In genomic region chr7:101165075-101165957, GRCh38 we compare ENCODE assay signal across 1 cellular context.
A peak's percentile ranks its signal among the peaks of the same experiment; 100 is the strongest.
TF ChIP-seq lines count a peak whose summit lies in the region.

Gene VGF, minus strand, starts transcription at chr7:101165569. Its CDS starts 726 bp downstream, at chr7:101164843.

TF ChIP-seq in HepG2, 621 proteins besides CTCF, POLR2A, EP300 and RAD21 (continued from another document and continues in another):
- TF ChIP-seq ZNF501 (CRISPR knock-in tag; IDR thresholded peaks at IDR 0.05) (peak; percentile 89), ZKSCAN1 (IDR thresholded peaks at IDR 0.05; ENCODE audit: low read length) (no peak), CBFB (CRISPR knock-in tag; IDR thresholded peaks at IDR 0.05) (peak; percentile 87), PREB (CRISPR knock-in tag; IDR thresholded peaks at IDR 0.05) (peak; percentile 94; the same call in 1 of the 2 replicates), AFF4 (CRISPR knock-in tag; IDR thresholded peaks at IDR 0.05) (peak; percentile 79; the same call in 1 of the 2 replicates), ZNF280B (CRISPR knock-in tag; IDR thresholded peaks at IDR 0.05; ENCODE audit: borderline replicate concordance) (peak; percentile 93; the same call in 1 of the 2 replicates), RFX3 (CRISPR knock-in tag; IDR thresholded peaks at IDR 0.05) (peak; percentile 53; the same call in 1 of the 2 replicates), SRSF9 (IDR thresholded peaks at IDR 0.05; ENCODE audit: borderline replicate concordance, insufficient read depth, low read depth, low read length, poor library complexity, severe bottlenecking) (no peak), PCBP1 (IDR thresholded peaks at IDR 0.05; ENCODE audit: borderline replicate concordance, low read depth, low read length) (no peak), ZNF678 (CRISPR knock-in tag; IDR thresholded peaks at IDR 0.05) (peak; percentile 96), ZNF580 (CRISPR knock-in tag; IDR thresholded peaks at IDR 0.05; ENCODE audit: borderline replicate concordance, low read depth) (peak; percentile 100), SUZ12 (IDR thresholded peaks at IDR 0.05; ENCODE audit: low read depth, low read length) (no peak), ZNF296 (CRISPR knock-in tag; conservative IDR thresholded peaks at IDR 0.05) (peak; percentile 95), SP5 (CRISPR knock-in tag; IDR thresholded peaks at IDR 0.05; ENCODE audit: borderline replicate concordance, low read depth) (peak; percentile 78), ZKSCAN8 (CRISPR knock-in tag; IDR thresholded peaks at IDR 0.05; ENCODE audit: borderline replicate concordance) (peak; percentile 80; the same call in 1 of the 2 replicates), ARNT (IDR thresholded peaks at IDR 0.05) (no peak), ZNF451 (CRISPR knock-in tag; IDR thresholded peaks at IDR 0.05) (peak; percentile 97), FOSL1 (CRISPR knock-in tag; IDR thresholded peaks at IDR 0.05; ENCODE audit: borderline replicate concordance) (peak; percentile 61; the same call in 1 of the 2 replicates), DMTF1 (CRISPR knock-in tag; IDR thresholded peaks at IDR 0.05) (no peak), ZNF136 (CRISPR knock-in tag; IDR thresholded peaks at IDR 0.05; ENCODE audit: low read depth) (peak; percentile 78; the same call in 1 of the 2 replicates), MEIS1 (CRISPR knock-in tag; IDR thresholded peaks at IDR 0.05; ENCODE audit: borderline replicate concordance) (peak; percentile 41; the same call in 1 of the 2 replicates), MTF2 (CRISPR knock-in tag; IDR thresholded peaks at IDR 0.05; ENCODE audit: borderline replicate concordance) (peak; percentile 91), CBX5 (CRISPR knock-in tag; IDR thresholded peaks at IDR 0.05; ENCODE audit: borderline replicate concordance) (peak; percentile 83; the same call in 1 of the 2 replicates), ZNF652 (CRISPR knock-in tag; IDR thresholded peaks at IDR 0.05; ENCODE audit: borderline replicate concordance, low read depth) (peak; percentile 40; the same call in 1 of the 2 replicates), KDM1A (CRISPR knock-in tag; IDR thresholded peaks at IDR 0.05) (no peak), ETV6 (CRISPR knock-in tag; conservative IDR thresholded peaks at IDR 0.05) (peak; percentile 99), ZNF512 (CRISPR knock-in tag; IDR thresholded peaks at IDR 0.05) (no peak), CEBPZ (IDR thresholded peaks at IDR 0.05; ENCODE audit: low read length) (no peak), ZNF615 (CRISPR knock-in tag; IDR thresholded peaks at IDR 0.05; ENCODE audit: borderline replicate concordance) (peak; percentile 75; the same call in 1 of the 2 replicates), ZNF816 (CRISPR knock-in tag; IDR thresholded peaks at IDR 0.05; ENCODE audit: borderline replicate concordance) (peak; percentile 93), HDAC1 (CRISPR knock-in tag; IDR thresholded peaks at IDR 0.05) (peak; percentile 94), ZNF7 (CRISPR knock-in tag; IDR thresholded peaks at IDR 0.05) (peak; percentile 58; the same call in 1 of the 2 replicates), IKZF4 (CRISPR knock-in tag; IDR thresholded peaks at IDR 0.05; ENCODE audit: borderline replicate concordance, low read depth, not compliant biosample characterization) (peak; percentile 99), PHF8 (CRISPR knock-in tag; IDR thresholded peaks at IDR 0.05) (0 out of 2 replicates have a peak, but pooled peaks have one; percentile 28), TOPORS (CRISPR knock-in tag; IDR thresholded peaks at IDR 0.05) (peak; percentile 91), ZNF788 (CRISPR knock-in tag; IDR thresholded peaks at IDR 0.05; ENCODE audit: borderline replicate concordance) (peak; percentile 98), RNF219 (CRISPR knock-in tag; IDR thresholded peaks at IDR 0.05) (0 out of 2 replicates have a peak, but pooled peaks have one; percentile 78), REST (IDR thresholded peaks at IDR 0.05; ENCODE audit: borderline replicate concordance in 1 of 2, low read depth in 1 of 2, low read length in 2 of 2) (peak in 1 of 2 experiments; percentile 100), CC2D1A (CRISPR knock-in tag; IDR thresholded peaks at IDR 0.05) (no peak), XBP1 (CRISPR knock-in tag; IDR thresholded peaks at IDR 0.05) (peak; percentile 95)
